ENCODE assay signal across 1 cellular context in the genomic region with DNA sequence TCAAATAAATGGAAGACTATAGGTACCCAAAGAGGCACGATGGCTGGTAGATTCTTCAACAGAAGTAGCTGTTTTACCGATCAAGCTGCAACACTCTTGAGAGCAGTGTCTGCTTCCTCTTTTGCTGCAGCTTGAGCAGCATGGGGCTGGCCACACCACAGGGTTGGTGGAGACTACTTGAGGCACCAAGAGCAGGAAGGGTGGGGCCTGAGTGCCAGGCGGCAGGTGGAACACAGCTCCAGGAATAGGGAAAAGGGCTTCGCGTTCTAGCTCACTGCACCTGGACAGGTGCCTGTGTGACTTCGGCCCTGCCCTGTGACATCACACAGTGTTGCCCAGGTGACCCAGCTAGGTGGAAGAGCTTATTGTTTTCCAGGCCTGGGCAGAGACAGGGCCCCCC.
TF ChIP-seq lines count a peak whose summit lies in the region.

A gene (plus strand): TSS at position 365 of the 400 bp plus-strand sequence. CDS start 394 bp downstream, outside the sequence.

TF ChIP-seq in WTC11, 78 proteins besides CTCF, POLR2A, EP300 and RAD21 (continued from another document):
- TF ChIP-seq, protein P1, sequence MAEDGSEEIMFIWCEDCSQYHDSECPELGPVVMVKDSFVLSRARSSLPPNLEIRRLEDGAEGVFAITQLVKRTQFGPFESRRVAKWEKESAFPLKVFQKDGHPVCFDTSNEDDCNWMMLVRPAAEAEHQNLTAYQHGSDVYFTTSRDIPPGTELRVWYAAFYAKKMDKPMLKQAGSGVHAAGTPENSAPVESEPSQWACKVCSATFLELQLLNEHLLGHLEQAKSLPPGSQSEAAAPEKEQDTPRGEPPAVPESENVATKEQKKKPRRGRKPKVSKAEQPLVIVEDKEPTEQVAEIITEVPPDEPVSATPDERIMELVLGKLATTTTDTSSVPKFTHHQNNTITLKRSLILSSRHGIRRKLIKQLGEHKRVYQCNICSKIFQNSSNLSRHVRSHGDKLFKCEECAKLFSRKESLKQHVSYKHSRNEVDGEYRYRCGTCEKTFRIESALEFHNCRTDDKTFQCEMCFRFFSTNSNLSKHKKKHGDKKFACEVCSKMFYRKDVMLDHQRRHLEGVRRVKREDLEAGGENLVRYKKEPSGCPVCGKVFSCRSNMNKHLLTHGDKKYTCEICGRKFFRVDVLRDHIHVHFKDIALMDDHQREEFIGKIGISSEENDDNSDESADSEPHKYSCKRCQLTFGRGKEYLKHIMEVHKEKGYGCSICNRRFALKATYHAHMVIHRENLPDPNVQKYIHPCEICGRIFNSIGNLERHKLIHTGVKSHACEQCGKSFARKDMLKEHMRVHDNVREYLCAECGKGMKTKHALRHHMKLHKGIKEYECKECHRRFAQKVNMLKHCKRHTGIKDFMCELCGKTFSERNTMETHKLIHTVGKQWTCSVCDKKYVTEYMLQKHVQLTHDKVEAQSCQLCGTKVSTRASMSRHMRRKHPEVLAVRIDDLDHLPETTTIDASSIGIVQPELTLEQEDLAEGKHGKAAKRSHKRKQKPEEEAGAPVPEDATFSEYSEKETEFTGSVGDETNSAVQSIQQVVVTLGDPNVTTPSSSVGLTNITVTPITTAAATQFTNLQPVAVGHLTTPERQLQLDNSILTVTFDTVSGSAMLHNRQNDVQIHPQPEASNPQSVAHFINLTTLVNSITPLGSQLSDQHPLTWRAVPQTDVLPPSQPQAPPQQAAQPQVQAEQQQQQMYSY (CRISPR knock-in tag; IDR thresholded peaks at IDR 0.05) = no peak
- TF ChIP-seq, protein P2, sequence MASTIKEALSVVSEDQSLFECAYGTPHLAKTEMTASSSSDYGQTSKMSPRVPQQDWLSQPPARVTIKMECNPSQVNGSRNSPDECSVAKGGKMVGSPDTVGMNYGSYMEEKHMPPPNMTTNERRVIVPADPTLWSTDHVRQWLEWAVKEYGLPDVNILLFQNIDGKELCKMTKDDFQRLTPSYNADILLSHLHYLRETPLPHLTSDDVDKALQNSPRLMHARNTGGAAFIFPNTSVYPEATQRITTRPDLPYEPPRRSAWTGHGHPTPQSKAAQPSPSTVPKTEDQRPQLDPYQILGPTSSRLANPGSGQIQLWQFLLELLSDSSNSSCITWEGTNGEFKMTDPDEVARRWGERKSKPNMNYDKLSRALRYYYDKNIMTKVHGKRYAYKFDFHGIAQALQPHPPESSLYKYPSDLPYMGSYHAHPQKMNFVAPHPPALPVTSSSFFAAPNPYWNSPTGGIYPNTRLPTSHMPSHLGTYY (CRISPR knock-in tag; IDR thresholded peaks at IDR 0.05) = no peak
- TF ChIP-seq, protein P3, sequence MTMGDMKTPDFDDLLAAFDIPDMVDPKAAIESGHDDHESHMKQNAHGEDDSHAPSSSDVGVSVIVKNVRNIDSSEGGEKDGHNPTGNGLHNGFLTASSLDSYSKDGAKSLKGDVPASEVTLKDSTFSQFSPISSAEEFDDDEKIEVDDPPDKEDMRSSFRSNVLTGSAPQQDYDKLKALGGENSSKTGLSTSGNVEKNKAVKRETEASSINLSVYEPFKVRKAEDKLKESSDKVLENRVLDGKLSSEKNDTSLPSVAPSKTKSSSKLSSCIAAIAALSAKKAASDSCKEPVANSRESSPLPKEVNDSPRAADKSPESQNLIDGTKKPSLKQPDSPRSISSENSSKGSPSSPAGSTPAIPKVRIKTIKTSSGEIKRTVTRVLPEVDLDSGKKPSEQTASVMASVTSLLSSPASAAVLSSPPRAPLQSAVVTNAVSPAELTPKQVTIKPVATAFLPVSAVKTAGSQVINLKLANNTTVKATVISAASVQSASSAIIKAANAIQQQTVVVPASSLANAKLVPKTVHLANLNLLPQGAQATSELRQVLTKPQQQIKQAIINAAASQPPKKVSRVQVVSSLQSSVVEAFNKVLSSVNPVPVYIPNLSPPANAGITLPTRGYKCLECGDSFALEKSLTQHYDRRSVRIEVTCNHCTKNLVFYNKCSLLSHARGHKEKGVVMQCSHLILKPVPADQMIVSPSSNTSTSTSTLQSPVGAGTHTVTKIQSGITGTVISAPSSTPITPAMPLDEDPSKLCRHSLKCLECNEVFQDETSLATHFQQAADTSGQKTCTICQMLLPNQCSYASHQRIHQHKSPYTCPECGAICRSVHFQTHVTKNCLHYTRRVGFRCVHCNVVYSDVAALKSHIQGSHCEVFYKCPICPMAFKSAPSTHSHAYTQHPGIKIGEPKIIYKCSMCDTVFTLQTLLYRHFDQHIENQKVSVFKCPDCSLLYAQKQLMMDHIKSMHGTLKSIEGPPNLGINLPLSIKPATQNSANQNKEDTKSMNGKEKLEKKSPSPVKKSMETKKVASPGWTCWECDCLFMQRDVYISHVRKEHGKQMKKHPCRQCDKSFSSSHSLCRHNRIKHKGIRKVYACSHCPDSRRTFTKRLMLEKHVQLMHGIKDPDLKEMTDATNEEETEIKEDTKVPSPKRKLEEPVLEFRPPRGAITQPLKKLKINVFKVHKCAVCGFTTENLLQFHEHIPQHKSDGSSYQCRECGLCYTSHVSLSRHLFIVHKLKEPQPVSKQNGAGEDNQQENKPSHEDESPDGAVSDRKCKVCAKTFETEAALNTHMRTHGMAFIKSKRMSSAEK (CRISPR knock-in tag; IDR thresholded peaks at IDR 0.05; ENCODE audit: borderline replicate concordance) = no peak
- TF ChIP-seq, protein P4, sequence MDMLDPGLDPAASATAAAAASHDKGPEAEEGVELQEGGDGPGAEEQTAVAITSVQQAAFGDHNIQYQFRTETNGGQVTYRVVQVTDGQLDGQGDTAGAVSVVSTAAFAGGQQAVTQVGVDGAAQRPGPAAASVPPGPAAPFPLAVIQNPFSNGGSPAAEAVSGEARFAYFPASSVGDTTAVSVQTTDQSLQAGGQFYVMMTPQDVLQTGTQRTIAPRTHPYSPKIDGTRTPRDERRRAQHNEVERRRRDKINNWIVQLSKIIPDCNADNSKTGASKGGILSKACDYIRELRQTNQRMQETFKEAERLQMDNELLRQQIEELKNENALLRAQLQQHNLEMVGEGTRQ (CRISPR knock-in tag; IDR thresholded peaks at IDR 0.05) = no peak
- TF ChIP-seq NFYB (CRISPR knock-in tag; conservative IDR thresholded peaks at IDR 0.05; ENCODE audit: low read depth) = no peak
- TF ChIP-seq ZBTB21 (CRISPR knock-in tag; IDR thresholded peaks at IDR 0.05; ENCODE audit: borderline replicate concordance) = no peak
- TF ChIP-seq, protein P5, sequence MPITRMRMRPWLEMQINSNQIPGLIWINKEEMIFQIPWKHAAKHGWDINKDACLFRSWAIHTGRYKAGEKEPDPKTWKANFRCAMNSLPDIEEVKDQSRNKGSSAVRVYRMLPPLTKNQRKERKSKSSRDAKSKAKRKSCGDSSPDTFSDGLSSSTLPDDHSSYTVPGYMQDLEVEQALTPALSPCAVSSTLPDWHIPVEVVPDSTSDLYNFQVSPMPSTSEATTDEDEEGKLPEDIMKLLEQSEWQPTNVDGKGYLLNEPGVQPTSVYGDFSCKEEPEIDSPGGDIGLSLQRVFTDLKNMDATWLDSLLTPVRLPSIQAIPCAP (CRISPR knock-in tag; IDR thresholded peaks at IDR 0.05) = no peak
- TF ChIP-seq JUN (CRISPR knock-in tag; IDR thresholded peaks at IDR 0.05) = no peak
- no peak for TF ChIP-seq GABPB1 (CRISPR knock-in tag; IDR thresholded peaks at IDR 0.05)
